Comparison of ENCODE assay signal across 1 cellular context in the genomic region with DNA sequence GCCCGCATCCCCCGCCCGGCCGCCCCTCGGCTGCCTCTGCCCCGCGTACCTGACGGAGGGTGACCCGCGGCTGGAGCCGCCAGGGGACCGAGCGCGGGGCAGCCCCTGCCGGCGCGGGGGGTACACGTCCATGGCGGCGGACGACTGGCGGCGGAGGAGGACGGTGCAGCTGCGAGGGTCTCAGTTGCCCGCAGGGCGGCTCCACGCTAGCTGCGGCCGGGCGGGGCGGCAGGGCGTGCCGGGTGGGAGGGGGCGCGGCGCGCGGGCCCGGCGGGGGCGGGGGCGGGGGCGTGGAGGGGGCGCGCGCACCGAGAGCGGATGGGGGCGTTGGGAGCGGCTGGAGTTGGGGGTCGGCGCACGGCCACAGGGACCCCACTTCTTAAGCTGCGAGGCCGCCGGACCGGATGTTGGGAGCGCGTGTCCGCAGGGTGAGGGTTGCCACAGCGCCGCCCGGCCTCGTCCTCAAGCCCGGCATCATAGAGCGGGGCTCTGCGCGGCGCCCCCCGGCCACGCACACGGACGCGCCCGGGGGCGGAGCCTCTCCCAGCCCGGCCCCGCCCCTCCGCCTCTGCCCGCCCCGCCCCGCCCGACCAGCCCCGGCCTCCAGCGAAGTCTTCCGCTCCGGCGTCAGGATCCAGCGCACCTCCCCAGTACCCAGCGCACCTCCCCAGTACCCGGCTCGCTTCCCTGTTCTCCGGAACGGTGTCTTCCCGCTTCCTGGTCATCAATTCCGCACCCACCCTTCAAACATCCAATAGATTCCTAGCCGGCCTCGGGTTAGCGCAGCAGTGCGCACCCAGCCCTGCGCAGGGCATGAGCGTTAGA.
TF ChIP-seq lines count a peak whose summit lies in the region.

Gene DNAAF9, minus strand, starts transcription at position 244 of the 825 bp plus-strand sequence. Its CDS starts 112 bp downstream, at position 132.

TF ChIP-seq in IMR-90, 13 proteins besides CTCF, POLR2A, EP300 and RAD21 (continued from another document):
- TF ChIP-seq RCOR1 (IDR thresholded peaks at IDR 0.05; ENCODE audit: insufficient replicate concordance, low read length) (no peak), MXI1 (IDR thresholded peaks at IDR 0.05; ENCODE audit: borderline replicate concordance, low read depth, low read length) (0 out of 2 replicates have a peak, but pooled peaks have one; percentile 30)
